24 cellular contexts compared by ENCODE assay signal in genomic region chrX:19347916-19348315, GRCh38.
"Had no signal": no experiment of that assay in that cellular context is flagged by ENCODE, and none has a peak within 500 bp of the region (broad histone marks: within the 10 kb centered on the region; RNA-seq: fewer than 3 reads in every experiment).

No MANE protein-coding gene starts in this region.

- H3K9me3 Mint-ChIP-seq: activated naive CD4-positive, alpha-beta T cell treated with anti-CD3 and anti-CD28 coated beads, Interleukin-2, amount 10 ng/mL, durations not matched to agents 7 days and 5 days; activated T-cell treated with anti-CD3 and anti-CD28 coated beads, Interleukin-2, amount 50 U/mL, for 24 hours had no signal

- H3K4me1 ChIP-seq: adrenal gland had no signal

- H3K27ac ChIP-seq: epithelial cell of prostate, left ventricle myocardium inferior, tibial artery, VCaP had no signal

- H3K27ac Mint-ChIP-seq: activated naive CD4-positive, alpha-beta T cell treated with anti-CD3 and anti-CD28 coated beads, Interleukin-2, amount 10 ng/mL, durations not matched to agents 7 days and 5 days; activated T-cell treated with anti-CD3 and anti-CD28 coated beads, Interleukin-2, amount 50 U/mL, for 24 hours; nephron progenitor cell; progenitor cell of endocrine pancreas had no signal

- H3K9me3 ChIP-seq: adrenal gland, left ventricle myocardium inferior, tibial artery had no signal

- H3K27me3 Mint-ChIP-seq: activated naive CD4-positive, alpha-beta T cell treated with anti-CD3 and anti-CD28 coated beads, Interleukin-2, amount 10 ng/mL, durations not matched to agents 7 days and 5 days; activated T-cell treated with anti-CD3 and anti-CD28 coated beads, Interleukin-2, amount 50 U/mL, for 24 hours; progenitor cell of endocrine pancreas had no signal

- H3K4me3 ChIP-seq: adrenal gland, tibial artery had no signal

- DNase-seq: activated CD4-positive, alpha-beta T cell treated with anti-CD3 and anti-CD28 coated beads, Interleukin-2, amount 50 U/mL, for 48 hours; activated CD4-positive, CD25-positive, alpha-beta regulatory T cell treated with anti-CD3 and anti-CD28 coated beads, Interleukin-2, amount 50 U/mL, for 72 hours; activated effector memory CD4-positive, alpha-beta T cell treated with Interleukin-2 at 50 U/mL for 16 hours; activated naive CD4-positive, alpha-beta T cell treated with anti-CD3 and anti-CD28 coated beads, Interleukin-2, amount 10 ng/mL, durations not matched to agents 7 days and 5 days; activated T-cell treated with anti-CD3 and anti-CD28 coated beads, Interleukin-2, amount 50 U/mL, for 24 hours; adrenal gland; foreskin melanocyte; head of caudate nucleus; left ventricle myocardium inferior; mammary epithelial cell; midbrain; nephron progenitor cell; occipital lobe; stimulated activated CD4-positive, alpha-beta T cell treated with anti-CD3 and anti-CD28 coated beads, Interleukin-12 subunit alpha, Interleukin-12 subunit beta, amount 100 ng/mL, for 4 hours; stimulated activated CD4-positive, alpha-beta T cell treated with anti-CD3 and anti-CD28 coated beads, Interleukin-1b, Interleukin-23, amount 100 ng/mL, for 48 hours; stimulated activated CD8-positive, alpha-beta memory T cell treated with anti-CD3 and anti-CD28 coated beads, Interleukin-4, amount 100 ng/mL, for 48 hours; stimulated activated naive CD4-positive, alpha-beta T cell; substantia nigra; SW 1271; T-helper 2 cell; tibial artery had no signal

- H3K27me3 ChIP-seq: adrenal gland, tibial artery had no signal

- H3K4me3 Mint-ChIP-seq: activated naive CD4-positive, alpha-beta T cell treated with anti-CD3 and anti-CD28 coated beads, Interleukin-2, amount 10 ng/mL, durations not matched to agents 7 days and 5 days; activated T-cell treated with anti-CD3 and anti-CD28 coated beads, Interleukin-2, amount 50 U/mL, for 24 hours; nephron progenitor cell had no signal
